In the genomic region with DNA sequence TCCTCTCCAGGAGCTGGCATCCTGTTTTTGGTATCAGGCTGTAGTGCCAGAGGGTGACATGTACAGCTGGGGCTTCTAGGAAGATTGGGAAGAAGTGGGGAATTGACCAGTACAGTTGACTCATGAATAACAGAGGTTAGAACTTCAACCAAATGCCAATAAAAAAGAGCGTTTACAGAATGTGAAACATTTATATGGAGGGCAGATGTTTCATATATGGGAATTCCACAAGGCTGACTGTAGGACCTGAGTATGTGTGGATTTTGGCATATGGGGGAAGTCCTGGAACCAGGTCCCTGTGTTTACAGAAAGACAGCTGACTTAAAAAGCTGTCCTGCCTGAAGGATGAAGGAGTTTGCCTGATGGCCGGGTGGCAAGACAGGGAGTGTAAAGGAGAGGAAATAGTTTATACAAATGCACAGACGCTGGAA, we compare ENCODE assay signal across 12 cellular contexts. TPM values are rescaled to one million over a fixed set of nuclear protein-coding genes. Genes with fewer than 3 reads are reported as not detected.
DNase-seq lines count a peak whose midpoint lies in the region; ATAC-seq and TF ChIP-seq lines count a peak whose summit lies in the region.
"Had no signal": no experiment of that assay in that cellular context is flagged by ENCODE, and none has a peak within 500 bp of the region (broad histone marks: within the 10 kb centered on the region; RNA-seq: fewer than 3 reads in every experiment).

No MANE protein-coding gene starts in this region.

- H3K4me1 ChIP-seq in OCI-LY1 (ENCODE audit: insufficient read depth, low read length, severe bottlenecking) = peaks cover 50% of the 10 kb centered on the region

- H3K9me2 ChIP-seq in OCI-LY1 (ENCODE audit: low read depth, low read length) = no peaks in the 10 kb centered on the region

- peaks cover 74% of the 10 kb centered on the region for H3K4me1 Mint-ChIP-seq in activated T-cell treated with anti-CD3 and anti-CD28 coated beads, Interleukin-2, amount 50 U/mL, for 24 hours (ENCODE audit: low read depth)
- H3K4me1 Mint-ChIP-seq in activated T-cell treated with anti-CD3 and anti-CD28 coated beads, Interleukin-2, amount 50 U/mL, for 4 hours (ENCODE audit: low read depth) = peaks cover 57% of the 10 kb centered on the region

- peak overlapping the region; percentile 20 for H3K4me2 ChIP-seq in OCI-LY1 (ENCODE audit: low read length)

- H4K20me1 ChIP-seq in OCI-LY1 (ENCODE audit: insufficient read depth, low read length) = 0 out of 2 replicates have a peak, but pooled peaks cover 4% of the 10 kb centered on the region

- H3K79me2 ChIP-seq in OCI-LY1 (ENCODE audit: insufficient read depth, low read length) = peaks cover 80% of the 10 kb centered on the region

- H3K4me3 Mint-ChIP-seq in activated T-cell treated with anti-CD3 and anti-CD28 coated beads, Interleukin-2, amount 50 U/mL, for 24 hours = no peak overlapping the region
- no peak overlapping the region for H3K4me3 Mint-ChIP-seq in activated T-cell treated with anti-CD3 and anti-CD28 coated beads, Interleukin-2, amount 50 U/mL, for 4 hours

- no peaks in the 10 kb centered on the region for H3K9me3 ChIP-seq in OCI-LY1 (ENCODE audit: low read length)

- no peak for DNase-seq in activated T-cell treated with anti-CD3 and anti-CD28 coated beads, Interleukin-2, amount 50 U/mL, for 24 hours
- no peak for DNase-seq in activated T-cell treated with anti-CD3 and anti-CD28 coated beads, Interleukin-2, amount 50 U/mL, for 4 hours
- DNase-seq in dedifferentiated amniotic fluid mesenchymal stem cell (ENCODE audit: extremely low spot score) (peak; percentile 76), skeletal muscle cell (ENCODE audit: low read depth) (peak; percentile 48), UCSD-AML1 (lab: John Stamatoyannopoulos, UW; ENCODE audit: unreplicated experiment) (no peak), NCI-H2029 (lab: John Stamatoyannopoulos, UW) (no peak)
- DNase-seq: activated naive CD4-positive, alpha-beta T cell treated with anti-CD3 and anti-CD28 coated beads, Interleukin-2, amount 50 U/mL, for 16 hours; Karpas-422; NCI-H82 had no signal

- H3K4me3 ChIP-seq in OCI-LY1 (ENCODE audit: low read depth, low read length, poor library complexity, severe bottlenecking) = no peak overlapping the region
- no peak overlapping the region for H3K4me3 ChIP-seq in skeletal muscle cell (ENCODE audit: low read depth, low read length)

- no peaks in the 10 kb centered on the region for H3F3A ChIP-seq in OCI-LY1 (ENCODE audit: insufficient read depth, low read length)

- ATAC-seq in activated T-cell treated with anti-CD3 and anti-CD28 coated beads, Interleukin-2, amount 50 U/mL, for 4 hours = no peak
- no peak for ATAC-seq in HG02885 (IDR thresholded peaks at IDR 0.05; ENCODE audit: poor library complexity, unreplicated experiment)
- ATAC-seq: sciatic nerve had no signal

- peak overlapping the region; percentile 74 for H3K27ac Mint-ChIP-seq in activated T-cell treated with anti-CD3 and anti-CD28 coated beads, Interleukin-2, amount 50 U/mL, for 24 hours

- peak overlapping the region; percentile 6; the same call in 1 of the 2 replicates for H3K9ac ChIP-seq in OCI-LY1 (ENCODE audit: low read length)

- no peak for TF ChIP-seq CTCF in OCI-LY1 (IDR thresholded peaks at IDR 0.05; ENCODE audit: low read length)

- no peak overlapping the region for H2AFZ ChIP-seq in OCI-LY1 (ENCODE audit: low read length)

- no peaks in the 10 kb centered on the region for H3K27me3 ChIP-seq in OCI-LY1 (ENCODE audit: insufficient read depth, low read length)

- peaks cover 87% of the 10 kb centered on the region for H3K36me3 ChIP-seq in OCI-LY1 (ENCODE audit: insufficient read depth, low read length)

- no peak overlapping the region for H3K27ac ChIP-seq in OCI-LY1 (ENCODE audit: low read depth, low read length, poor library complexity, severe bottlenecking)

- H3K36me3 Mint-ChIP-seq in activated T-cell treated with anti-CD3 and anti-CD28 coated beads, Interleukin-2, amount 50 U/mL, for 24 hours (ENCODE audit: low read depth) = peaks cover 93% of the 10 kb centered on the region
- H3K36me3 Mint-ChIP-seq in activated T-cell treated with anti-CD3 and anti-CD28 coated beads, Interleukin-2, amount 50 U/mL, for 4 hours (ENCODE audit: insufficient read depth) = peaks cover 34% of the 10 kb centered on the region

- no peaks in the 10 kb centered on the region for H3K9me3 Mint-ChIP-seq in activated T-cell treated with anti-CD3 and anti-CD28 coated beads, Interleukin-2, amount 50 U/mL, for 24 hours
- no peaks in the 10 kb centered on the region for H3K9me3 Mint-ChIP-seq in activated T-cell treated with anti-CD3 and anti-CD28 coated beads, Interleukin-2, amount 50 U/mL, for 4 hours

- H3K27me3 Mint-ChIP-seq in activated T-cell treated with anti-CD3 and anti-CD28 coated beads, Interleukin-2, amount 50 U/mL, for 24 hours = no peaks in the 10 kb centered on the region
- no peaks in the 10 kb centered on the region for H3K27me3 Mint-ChIP-seq in activated T-cell treated with anti-CD3 and anti-CD28 coated beads, Interleukin-2, amount 50 U/mL, for 4 hours (ENCODE audit: low read depth)

RNA-seq across cellular contexts. Expression of gene CHAMP1, which starts 5.2 kb away (rescaled TPM):
- 10 to 100 TPM; 40.7 to 44.1 (median 42.3) TPM for total RNA-seq in activated T-cell treated with anti-CD3 and anti-CD28 coated beads, Interleukin-2, amount 50 U/mL, for 4 hours

RNA-seq across cellular contexts. Expression of gene UPF3A, which starts 38.1 kb away (rescaled TPM):
- total RNA-seq in activated T-cell treated with anti-CD3 and anti-CD28 coated beads, Interleukin-2, amount 50 U/mL, for 4 hours = 10 to 100 TPM; 38.5 to 45.7 (median 40.7) TPM

Comparison
In these comparisons a context has a peak if more than half of its experiments do, and no peak if none do; other contexts are left out.
1. DNase-seq: peak in dedifferentiated amniotic fluid mesenchymal stem cell (single experiment) and skeletal muscle cell (single experiment); none in activated T-cell treated with anti-CD3 and anti-CD28 coated beads, Interleukin-2, amount 50 U/mL, for 24 hours (single experiment), activated T-cell treated with anti-CD3 and anti-CD28 coated beads, Interleukin-2, amount 50 U/mL, for 4 hours (single experiment), UCSD-AML1 (single experiment) and NCI-H2029 (single experiment).